In the genomic region with DNA sequence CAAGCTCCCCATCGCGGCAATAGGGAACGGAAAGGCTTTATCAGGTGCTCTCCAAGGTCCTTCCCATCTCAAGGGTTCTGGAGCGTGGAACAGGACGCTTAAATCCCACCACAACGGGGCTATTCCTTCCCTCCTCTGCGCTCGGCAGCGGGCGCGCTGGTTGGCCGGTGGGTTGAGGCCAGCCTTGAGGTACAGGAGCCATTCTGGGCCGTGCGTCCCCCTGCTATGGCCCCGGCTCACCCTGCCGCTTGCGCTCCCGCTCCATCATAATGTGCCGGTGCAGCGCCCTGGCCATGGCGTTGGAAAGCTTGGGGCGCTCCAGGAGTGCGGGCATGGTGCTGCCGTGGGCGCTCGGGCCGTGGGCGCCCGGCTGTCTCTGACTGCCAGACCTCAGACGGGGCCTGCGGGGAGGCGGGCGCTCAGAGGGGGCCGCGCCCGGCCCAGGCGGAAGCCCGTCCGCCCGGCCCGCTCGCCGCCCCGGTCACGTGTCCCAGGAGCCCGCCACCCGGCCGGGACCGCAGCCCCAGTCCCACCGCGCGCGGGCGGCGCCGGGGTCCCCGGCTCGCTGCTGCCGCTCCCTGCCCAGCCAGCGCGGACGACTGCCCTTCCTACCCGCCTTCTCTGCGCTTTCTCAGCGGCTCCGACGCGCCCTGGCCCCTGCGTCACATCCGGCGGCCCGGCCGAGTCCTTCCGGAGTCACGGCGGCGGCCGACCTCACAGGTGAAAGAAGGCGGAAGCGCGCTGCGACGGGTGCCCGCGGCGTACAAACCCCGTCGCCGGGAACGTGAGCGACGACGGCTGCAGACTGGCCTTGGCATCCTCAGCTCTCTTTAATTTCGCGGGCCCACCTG, we compare ENCODE assay signal across 8 cellular contexts. TPM values are rescaled to one million over a fixed set of nuclear protein-coding genes. Genes with fewer than 3 reads are reported as not detected.
DNase-seq lines count a peak whose midpoint lies in the region; ATAC-seq and TF ChIP-seq lines count a peak whose summit lies in the region.

A gene with protein sequence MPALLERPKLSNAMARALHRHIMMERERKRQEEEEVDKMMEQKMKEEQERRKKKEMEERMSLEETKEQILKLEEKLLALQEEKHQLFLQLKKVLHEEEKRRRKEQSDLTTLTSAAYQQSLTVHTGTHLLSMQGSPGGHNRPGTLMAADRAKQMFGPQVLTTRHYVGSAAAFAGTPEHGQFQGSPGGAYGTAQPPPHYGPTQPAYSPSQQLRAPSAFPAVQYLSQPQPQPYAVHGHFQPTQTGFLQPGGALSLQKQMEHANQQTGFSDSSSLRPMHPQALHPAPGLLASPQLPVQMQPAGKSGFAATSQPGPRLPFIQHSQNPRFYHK (minus strand): TSS at position 642 of the 851 bp plus-strand sequence. CDS start 308 bp downstream, at position 334.

- peak within 1 kb of the TSS; percentile 91 for H3K4me3 Mint-ChIP-seq in activated T-helper 2 cell treated with anti-CD3 and anti-CD28 coated beads, Interferon-gamma antibody, Interleukin-2, Interleukin-4, amounts not matched to agents 10 μg/mL and 5 μg/mL and 100 μg/mL, durations not matched to agents 14 hours and 24 hours and 36 hours (ENCODE audit: low read depth)
- peak within 1 kb of the TSS; percentile 85 to 96 (median 90) for H3K4me3 Mint-ChIP-seq in naive thymus-derived CD4-positive, alpha-beta T cell
- H3K4me3 Mint-ChIP-seq in stimulated activated effector memory CD8-positive, alpha-beta T cell treated with anti-CD3 and anti-CD28 coated beads, Interleukin-12 subunit alpha, Interleukin-12 subunit beta, amount 100 ng/mL, for 72 hours: peak within 1 kb of the TSS; percentile 79

- peaks cover 39% of the 10 kb centered on the region for H3K4me1 Mint-ChIP-seq in activated T-helper 2 cell treated with anti-CD3 and anti-CD28 coated beads, Interferon-gamma antibody, Interleukin-2, Interleukin-4, amounts not matched to agents 10 μg/mL and 5 μg/mL and 100 μg/mL, durations not matched to agents 14 hours and 24 hours and 36 hours (ENCODE audit: low read depth)
- peaks cover 36 to 63% (median 54%) of the 10 kb centered on the region in 7 donors for H3K4me1 Mint-ChIP-seq in naive thymus-derived CD4-positive, alpha-beta T cell
- H3K4me1 Mint-ChIP-seq in stimulated activated effector memory CD8-positive, alpha-beta T cell treated with anti-CD3 and anti-CD28 coated beads, Interleukin-12 subunit alpha, Interleukin-12 subunit beta, amount 100 ng/mL, for 72 hours: peaks cover 65% of the 10 kb centered on the region

- peaks cover 69% of the 10 kb centered on the region for H3K36me3 Mint-ChIP-seq in activated T-helper 2 cell treated with anti-CD3 and anti-CD28 coated beads, Interferon-gamma antibody, Interleukin-2, Interleukin-4, amounts not matched to agents 10 μg/mL and 5 μg/mL and 100 μg/mL, durations not matched to agents 14 hours and 24 hours and 36 hours (ENCODE audit: low read depth)
- H3K36me3 Mint-ChIP-seq in naive thymus-derived CD4-positive, alpha-beta T cell: peaks cover 14 to 50% (median 27%) of the 10 kb centered on the region in 5 donors
- H3K36me3 Mint-ChIP-seq in stimulated activated effector memory CD8-positive, alpha-beta T cell treated with anti-CD3 and anti-CD28 coated beads, Interleukin-12 subunit alpha, Interleukin-12 subunit beta, amount 100 ng/mL, for 72 hours: peaks cover 95% of the 10 kb centered on the region

- CTCF ChIA-PET in naive thymus-derived CD4-positive, alpha-beta T cell (lab: Charles Lee): interaction anchor here (1.1 to 1.9 kb wide), 5 partner anchors 10 to 21 kb away, joined by 3 to 5 read pairs (median 4); partner anchors contain the start of genes ACAP1 and NEURL4

- H3K4me2 ChIP-seq in fibroblast of lung (ENCODE audit: extremely low read depth, insufficient read depth, low read length): peak within 1 kb of the TSS; percentile 89

- peaks cover 8% of the 10 kb centered on the region for H3K4me1 ChIP-seq in fibroblast of lung (ENCODE audit: control insufficient read depth, extremely low read depth, insufficient read depth, low read length)
- peaks cover 30 to 35% of the 10 kb centered on the region in 2 donors for H3K4me1 ChIP-seq in naive thymus-derived CD4-positive, alpha-beta T cell (ENCODE audit: control insufficient read depth in 2 of 2, insufficient read depth in 2 of 2, low read length in 2 of 2)

- H4K20me1 ChIP-seq in fibroblast of lung (ENCODE audit: control insufficient read depth, extremely low read depth, insufficient read depth, low read length): no peaks in the 10 kb centered on the region

- no peaks in the 10 kb centered on the region for H3K9me3 ChIP-seq in fibroblast of lung (ENCODE audit: control insufficient read depth, insufficient read depth, low read depth, low read length)
- H3K9me3 ChIP-seq in naive thymus-derived CD4-positive, alpha-beta T cell (ENCODE audit: control insufficient read depth in 2 of 3, low read length in 3 of 3): no peaks in the 10 kb centered on the region

- DNase-seq in DMS53 (lab: John Stamatoyannopoulos, UW) (peak; percentile 99), RPMI8226 (peak; percentile 90), fibroblast of lung (ENCODE audit: low read depth in 2 of 2) (peak; percentile 78 to 80)
- peak; percentile 77 for DNase-seq in Jurkat, Clone E6-1 (ENCODE audit: low read depth, low spot score)
- peak; percentile 91 for DNase-seq in activated T-helper 2 cell treated with anti-CD3 and anti-CD28 coated beads, Interferon-gamma antibody, Interleukin-2, Interleukin-4, amounts not matched to agents 10 μg/mL and 5 μg/mL and 100 μg/mL, durations not matched to agents 14 hours and 24 hours and 36 hours (ENCODE audit: low spot score)
- peak; percentile 90 to 95 (median 93) for DNase-seq in naive thymus-derived CD4-positive, alpha-beta T cell
- DNase-seq in stimulated activated effector memory CD8-positive, alpha-beta T cell treated with anti-CD3 and anti-CD28 coated beads, Interleukin-12 subunit alpha, Interleukin-12 subunit beta, amount 100 ng/mL, for 72 hours (ENCODE audit: low spot score in 2 of 2): peak; percentile 89 to 94

- peaks cover 33% of the 10 kb centered on the region for H3K36me3 ChIP-seq in fibroblast of lung (ENCODE audit: control insufficient read depth, insufficient read depth, low read length)
- H3K36me3 ChIP-seq in naive thymus-derived CD4-positive, alpha-beta T cell (ENCODE audit: control insufficient read depth in 2 of 3, insufficient read depth in 3 of 3, low read length in 3 of 3): peaks cover 32 to 64% (median 38%) of the 10 kb centered on the region in 3 experiments

- intact Hi-C loops in activated T-helper 2 cell treated with anti-CD3 and anti-CD28 coated beads, Interferon-gamma antibody, Interleukin-2, Interleukin-4, amounts not matched to agents 10 μg/mL and 5 μg/mL and 100 μg/mL, durations not matched to agents 14 hours and 24 hours and 36 hours (cut with micrococcal nuclease): loop anchor here (1.0 to 2.0 kb wide), 2 partner anchors 14 to 170 kb away; partner anchors contain the start of genes NEURL4 and POLR2A
- intact Hi-C loops in naive thymus-derived CD4-positive, alpha-beta T cell (cut with micrococcal nuclease): loop anchor here (1.0 to 2.0 kb wide), 4 partner anchors 8 to 90 kb away; partner anchors contain the start of genes EIF5A (in 2 of the 2), NEURL4 (in 2 of the 2) and TMEM256 (in 1 of the 2)

- peak within 1 kb of the TSS; percentile 91 for H3K27ac Mint-ChIP-seq in activated T-helper 2 cell treated with anti-CD3 and anti-CD28 coated beads, Interferon-gamma antibody, Interleukin-2, Interleukin-4, amounts not matched to agents 10 μg/mL and 5 μg/mL and 100 μg/mL, durations not matched to agents 14 hours and 24 hours and 36 hours
- H3K27ac Mint-ChIP-seq in naive thymus-derived CD4-positive, alpha-beta T cell: peak within 1 kb of the TSS; percentile 85 to 97 (median 95)
- peak within 1 kb of the TSS; percentile 93 for H3K27ac Mint-ChIP-seq in stimulated activated effector memory CD8-positive, alpha-beta T cell treated with anti-CD3 and anti-CD28 coated beads, Interleukin-12 subunit alpha, Interleukin-12 subunit beta, amount 100 ng/mL, for 72 hours

- peak within 1 kb of the TSS; percentile 85 for H3K9ac ChIP-seq in fibroblast of lung (ENCODE audit: insufficient read depth, low read length)

- no peaks in the 10 kb centered on the region for H3K27me3 Mint-ChIP-seq in activated T-helper 2 cell treated with anti-CD3 and anti-CD28 coated beads, Interferon-gamma antibody, Interleukin-2, Interleukin-4, amounts not matched to agents 10 μg/mL and 5 μg/mL and 100 μg/mL, durations not matched to agents 14 hours and 24 hours and 36 hours (ENCODE audit: low read depth)
- H3K27me3 Mint-ChIP-seq in naive thymus-derived CD4-positive, alpha-beta T cell: no peaks in the 10 kb centered on the region

- no peaks in the 10 kb centered on the region for H3K27me3 ChIP-seq in fibroblast of lung (ENCODE audit: control insufficient read depth, insufficient read depth, low read length)
- H3K27me3 ChIP-seq in naive thymus-derived CD4-positive, alpha-beta T cell (ENCODE audit: control insufficient read depth in 2 of 2, insufficient read depth in 2 of 2, low read length in 2 of 2): no peaks in the 10 kb centered on the region

- peak; percentile 63 for ATAC-seq in GM21529 (IDR thresholded peaks at IDR 0.05; ENCODE audit: unreplicated experiment)
- ATAC-seq in naive thymus-derived CD4-positive, alpha-beta T cell: peak; percentile 88
- ATAC-seq in stimulated activated effector memory CD8-positive, alpha-beta T cell treated with anti-CD3 and anti-CD28 coated beads, Interleukin-12 subunit alpha, Interleukin-12 subunit beta, amount 100 ng/mL, for 72 hours: peak; percentile 93

- peaks cover 24% of the 10 kb centered on the region for H3K79me2 ChIP-seq in fibroblast of lung (ENCODE audit: control insufficient read depth, insufficient read depth, low read length)

- peak within 1 kb of the TSS; percentile 78 for H3K4me3 ChIP-seq in Jurkat, Clone E6-1 (ENCODE audit: low read length)
- H3K4me3 ChIP-seq in fibroblast of lung (replicated peaks in 1 of 4; ENCODE audit: control extremely low read depth in 1 of 4, insufficient read depth in 1 of 4, low read depth in 3 of 4, low read length in 4 of 4): peak within 1 kb of the TSS; percentile 66 to 88 (median 78)
- peak within 1 kb of the TSS; percentile 85 for H3K4me3 ChIP-seq in naive thymus-derived CD4-positive, alpha-beta T cell (ENCODE audit: low read length)

- POLR2A ChIA-PET in naive thymus-derived CD4-positive, alpha-beta T cell (lab: Charles Lee): interaction anchor here (0.5 to 11.5 kb wide), 18 partner anchors 10 to 300 kb away, joined by 3 to 336 read pairs (median 3); partner anchors contain the start of genes ACAP1, FXR2, MPDU1 and NEURL4

- H3K27ac ChIP-seq in fibroblast of lung (ENCODE audit: insufficient read depth, low read length): peak within 1 kb of the TSS; percentile 75
- H3K27ac ChIP-seq in naive thymus-derived CD4-positive, alpha-beta T cell (ENCODE audit: low read depth, low read length): peak within 1 kb of the TSS; percentile 87

- no peaks in the 10 kb centered on the region for H3K9me3 Mint-ChIP-seq in activated T-helper 2 cell treated with anti-CD3 and anti-CD28 coated beads, Interferon-gamma antibody, Interleukin-2, Interleukin-4, amounts not matched to agents 10 μg/mL and 5 μg/mL and 100 μg/mL, durations not matched to agents 14 hours and 24 hours and 36 hours
- H3K9me3 Mint-ChIP-seq in naive thymus-derived CD4-positive, alpha-beta T cell: peaks cover 0 to 7% (median 0%) of the 10 kb centered on the region in 11 donors
- no peaks in the 10 kb centered on the region for H3K9me3 Mint-ChIP-seq in stimulated activated effector memory CD8-positive, alpha-beta T cell treated with anti-CD3 and anti-CD28 coated beads, Interleukin-12 subunit alpha, Interleukin-12 subunit beta, amount 100 ng/mL, for 72 hours

- H2AFZ ChIP-seq in fibroblast of lung (ENCODE audit: low read length): peak within 1 kb of the TSS; percentile 57

- TF ChIP-seq CTCF in fibroblast of lung (conservative IDR thresholded peaks at IDR 0.05 in 1 of 2, IDR thresholded peaks at IDR 0.05 in 1 of 2; ENCODE audit: low read depth in 1 of 2, low read length in 2 of 2): no peak

RNA-seq across cellular contexts. Expression of the gene that starts here (rescaled TPM):
- 157 TPM for polyA plus RNA-seq in Jurkat, Clone E6-1 (2012; ENCODE audit: insufficient read depth, insufficient read length)
- 57.6 and 64.9 TPM in 2 replicates for total RNA-seq in activated T-helper 2 cell treated with anti-CD3 and anti-CD28 coated beads, Interferon-gamma antibody, Interleukin-2, Interleukin-4, amounts not matched to agents 10 μg/mL and 5 μg/mL and 100 μg/mL, durations not matched to agents 14 hours and 24 hours and 36 hours
- 30.6 and 38.5 TPM in 2 replicates for total RNA-seq in fibroblast of lung
- 55.3 and 65.6 TPM in 2 replicates for polyA plus RNA-seq in fibroblast of lung
- 51.2 and 54.6 TPM in 2 replicates for polyA plus RNA-seq in fibroblast of lung (2012)
- polyA minus RNA-seq in fibroblast of lung (ENCODE audit: low replicate concordance): 117 and 139 TPM in 2 replicates
- 100 to 1,000 TPM in 3 of 5 experiments, 10 to 100 TPM in 2; 72.6 to 145 (median 107) TPM for total RNA-seq in naive thymus-derived CD4-positive, alpha-beta T cell
- polyA plus RNA-seq in naive thymus-derived CD4-positive, alpha-beta T cell: 100 to 1,000 TPM in 1 of 2 donors, 10 to 100 TPM in 1; 80.1 to 134 TPM

Comparison
In these comparisons a context has a peak if more than half of its experiments do, and no peak if none do; other contexts are left out.
1. Peak in every context shown above with its lines: DNase-seq, ATAC-seq, H3K4me3 ChIP-seq and H3K27ac ChIP-seq.